12 cellular contexts compared by ENCODE assay signal in genomic region chr1:161663569-161663968, GRCh38. TPM values are rescaled to one million over a fixed set of nuclear protein-coding genes. Genes with fewer than 3 reads are reported as not detected.
A peak's percentile ranks its signal among the peaks of the same experiment; 100 is the strongest.
DNase-seq lines count a peak whose midpoint lies in the region; ATAC-seq and TF ChIP-seq lines count a peak whose summit lies in the region.
"Not testable (repeated sequence)": the region's sequence is repeated elsewhere in the genome, so short reads cannot be mapped to it uniquely, and the experiment has no call there.
"Had no signal": no experiment of that assay in that cellular context is flagged by ENCODE, and none has a peak within 500 bp of the region (broad histone marks: within the 10 kb centered on the region; RNA-seq: fewer than 3 reads in every experiment).

No MANE protein-coding gene starts in this region.

- TF ChIP-seq CTCF in GM12864 (IDR thresholded peaks at IDR 0.05; ENCODE audit: low read depth, low read length, missing control alignments); activated B cell treated with CpG ODN at 0.5 μM for 24 hours (IDR thresholded peaks at IDR 0.05): not testable (repeated sequence)

- not testable (repeated sequence) for H3K27ac Mint-ChIP-seq in activated B cell treated with CpG ODN at 0.5 μM for 24 hours

- not testable (repeated sequence) for H3K4me3 Mint-ChIP-seq in activated B cell treated with CpG ODN at 0.5 μM for 24 hours

- intact Hi-C loops in activated B cell treated with CpG ODN at 0.5 μM for 24 hours (cut with micrococcal nuclease): not testable (repeated sequence)

- not testable (repeated sequence) for H3K9me3 Mint-ChIP-seq in activated B cell treated with CpG ODN at 0.5 μM for 24 hours

- CTCF ChIA-PET in activated B cell treated with CpG ODN at 0.5 μM for 24 hours (lab: Charles Lee): not testable (repeated sequence)

- POLR2A ChIA-PET in activated B cell treated with CpG ODN at 0.5 μM for 24 hours (lab: Charles Lee): not testable (repeated sequence)

- ATAC-seq in GM18907 (IDR thresholded peaks at IDR 0.05; ENCODE audit: unreplicated experiment) (peak; percentile 25), GM19438 (IDR thresholded peaks at IDR 0.05; ENCODE audit: low read depth, unreplicated experiment) (peak; percentile 14), GM21529 (IDR thresholded peaks at IDR 0.05; ENCODE audit: unreplicated experiment) (peak; percentile 20), HG02588 (IDR thresholded peaks at IDR 0.05; ENCODE audit: unreplicated experiment) (peak; percentile 18), HG03064 (IDR thresholded peaks at IDR 0.05; ENCODE audit: low read depth, unreplicated experiment) (peak; percentile 27), activated B cell treated with CpG ODN at 0.5 μM for 24 hours (ENCODE audit: low read depth) (peak; percentile 20)

- DNase-seq in GM12864 (ENCODE audit: low read depth); activated B cell treated with CpG ODN at 0.5 μM for 24 hours: not testable (repeated sequence)

- peak overlapping the region; percentile 43 for H3K4me3 ChIP-seq in GM12864 (ENCODE audit: low read depth, low read length)

- H3K27me3 Mint-ChIP-seq in activated B cell treated with CpG ODN at 0.5 μM for 24 hours: not testable (repeated sequence)

- H3K4me1 Mint-ChIP-seq in activated B cell treated with CpG ODN at 0.5 μM for 24 hours: not testable (repeated sequence)

- not testable (repeated sequence) for H3K36me3 Mint-ChIP-seq in activated B cell treated with CpG ODN at 0.5 μM for 24 hours (ENCODE audit: low read depth)

RNA-seq across cellular contexts. Expression of gene FCGR2B, which starts 0.6 kb away (rescaled TPM):
- total RNA-seq in activated B cell treated with CpG ODN at 0.5 μM for 24 hours: 72.3 and 77.5 TPM in 2 replicates
- total RNA-seq: G401, HFFc6 had no signal

RNA-seq across cellular contexts. Expression of gene FCGR3B, which starts 32.6 kb away (rescaled TPM):
- not detected in 2 replicates for total RNA-seq in activated B cell treated with CpG ODN at 0.5 μM for 24 hours
- total RNA-seq: CD8-positive, alpha-beta memory T cell; G401; HFFc6; SK-MEL-5; T-helper 2 cell treated with Interferon-gamma antibody and Interleukin-4, amounts not matched to agents 100 ng/mL and 5 ng/mL, for 36 hours had no signal

RNA-seq across cellular contexts. Expression of gene FCRLA, which starts 43.5 kb away (rescaled TPM):
- total RNA-seq in activated B cell treated with CpG ODN at 0.5 μM for 24 hours: 175 and 178 TPM in 2 replicates
- total RNA-seq: CD8-positive, alpha-beta memory T cell; G401; T-helper 2 cell treated with Interferon-gamma antibody and Interleukin-4, amounts not matched to agents 100 ng/mL and 5 ng/mL, for 36 hours had no signal

RNA-seq across cellular contexts. Expression of gene FCRLB, which starts 57.8 kb away (rescaled TPM):
- 2.1 and 2.4 TPM in 2 replicates for total RNA-seq in activated B cell treated with CpG ODN at 0.5 μM for 24 hours
